22 cellular contexts compared by ENCODE assay signal in the genomic region with DNA sequence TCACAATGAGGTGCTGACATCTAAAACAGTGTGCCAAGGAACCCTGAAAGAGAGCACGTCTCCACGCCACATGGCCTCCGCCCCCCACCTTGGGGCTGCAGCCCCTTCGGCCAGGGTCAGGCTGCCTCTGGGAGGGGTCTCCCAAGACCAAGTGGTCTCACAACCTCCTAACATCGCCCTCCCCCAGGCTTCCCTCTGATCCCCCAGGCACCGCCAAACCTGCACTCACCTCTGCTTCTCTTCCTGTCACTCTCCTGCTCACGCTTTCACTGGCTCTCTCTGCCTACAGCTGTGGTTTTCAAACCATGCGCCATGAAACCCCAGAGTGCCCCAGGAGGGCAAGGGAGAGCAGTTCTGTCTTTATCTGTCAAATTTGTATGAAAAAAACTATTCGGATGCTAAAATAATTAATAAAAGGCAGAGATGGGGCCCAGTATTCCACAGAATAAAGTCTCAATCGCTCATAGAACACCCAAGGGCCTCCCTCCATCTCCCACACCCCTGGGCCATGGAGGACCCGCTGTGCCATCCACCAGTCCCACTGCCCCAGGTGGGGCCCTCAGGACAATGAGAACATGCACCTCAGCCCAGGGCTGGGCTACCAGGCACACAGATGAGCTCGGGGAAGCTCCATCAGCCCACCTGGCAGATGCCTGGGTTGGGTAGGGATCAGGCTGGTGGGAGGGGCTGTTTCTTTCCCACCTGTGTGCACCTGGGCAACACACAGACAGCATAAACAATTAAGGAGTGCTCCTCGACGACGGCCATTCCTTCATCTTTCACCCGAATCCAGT. TPM values are rescaled to one million over a fixed set of nuclear protein-coding genes. Genes with fewer than 3 reads are reported as not detected.
DNase-seq lines count a peak whose midpoint lies in the region; ATAC-seq and TF ChIP-seq lines count a peak whose summit lies in the region.
"Had no signal": no experiment of that assay in that cellular context is flagged by ENCODE, and none has a peak within 500 bp of the region (broad histone marks: within the 10 kb centered on the region; RNA-seq: fewer than 3 reads in every experiment).

No MANE protein-coding gene starts in this region.

- intact Hi-C loops in left ventricle myocardium inferior (cut with micrococcal nuclease) = no loop called here
- intact Hi-C loops in right cardiac atrium (cut with DNase I) = no loop called here

- peak overlapping the region; percentile 78 for H3K27ac Mint-ChIP-seq in neural crest cell (ENCODE audit: unreplicated experiment)
- H3K27ac Mint-ChIP-seq: activated CD4-positive, alpha-beta T cell treated with anti-CD3 and anti-CD28 coated beads, Interleukin-2, amount 10 ng/mL, durations not matched to agents 7 days and 5 days had no signal

- H3K27me3 ChIP-seq in left ventricle myocardium inferior (ENCODE audit: low read depth) = no peaks in the 10 kb centered on the region
- H3K27me3 ChIP-seq in right cardiac atrium (ENCODE audit: control insufficient read depth, insufficient read depth) = no peaks in the 10 kb centered on the region

- H3K4me1 ChIP-seq in left ventricle myocardium inferior (peaks cover 96% of the 10 kb centered on the region), right cardiac atrium (ENCODE audit: control insufficient read depth, insufficient read depth, low read length) (peaks cover 20% of the 10 kb centered on the region)

- H3K27ac ChIP-seq in left ventricle myocardium inferior (replicated peaks) = peak overlapping the region; percentile 78
- no peak overlapping the region for H3K27ac ChIP-seq in right cardiac atrium (ENCODE audit: low read length)
- H3K27ac ChIP-seq: C4-2B had no signal

- no peaks in the 10 kb centered on the region for H3K9me3 Mint-ChIP-seq in neural crest cell
- H3K9me3 Mint-ChIP-seq: activated CD4-positive, alpha-beta T cell treated with anti-CD3 and anti-CD28 coated beads, Interleukin-2, amount 10 ng/mL, durations not matched to agents 7 days and 5 days; naive B cell had no signal

- no peaks in the 10 kb centered on the region for H3K36me3 ChIP-seq in left ventricle myocardium inferior

- no peaks in the 10 kb centered on the region for H3K9me3 ChIP-seq in left ventricle myocardium inferior (replicated peaks)
- H3K9me3 ChIP-seq in right cardiac atrium (ENCODE audit: control insufficient read depth, low read length) = no peaks in the 10 kb centered on the region

- CTCF ChIA-PET in HEK293T (lab: Yijun Ruan, JAX) = no interaction called here

- 87% methylated on average over 16 of the region's 16 CpGs for WGBS in right cardiac atrium

- H3K36me3 Mint-ChIP-seq in neural crest cell (ENCODE audit: low read depth) = peaks cover 3% of the 10 kb centered on the region
- H3K36me3 Mint-ChIP-seq: naive B cell had no signal

- ATAC-seq in right cardiac atrium (no peak), HG03571 (IDR thresholded peaks at IDR 0.05; ENCODE audit: unreplicated experiment) (peak; percentile 62), GM19467 (IDR thresholded peaks at IDR 0.05; ENCODE audit: unreplicated experiment) (no peak)
- ATAC-seq: HepG2 had no signal

- POLR2A ChIA-PET in HEK293T (lab: Yijun Ruan, JAX) = no interaction called here

- peaks cover 34% of the 10 kb centered on the region for H3K4me1 Mint-ChIP-seq in neural crest cell

- H3K27me3 Mint-ChIP-seq in neural crest cell (ENCODE audit: low read depth) = no peaks in the 10 kb centered on the region
- H3K27me3 Mint-ChIP-seq: activated CD4-positive, alpha-beta T cell treated with anti-CD3 and anti-CD28 coated beads, Interleukin-2, amount 10 ng/mL, durations not matched to agents 7 days and 5 days had no signal

- TF ChIP-seq CTCF in left ventricle myocardium inferior (IDR thresholded peaks at IDR 0.05; ENCODE audit: borderline replicate concordance) = no peak
- TF ChIP-seq CTCF in neural crest cell (conservative IDR thresholded peaks at IDR 0.05) = no peak

- no peak overlapping the region for H3K4me3 Mint-ChIP-seq in neural crest cell
- H3K4me3 Mint-ChIP-seq: activated CD4-positive, alpha-beta T cell treated with anti-CD3 and anti-CD28 coated beads, Interleukin-2, amount 10 ng/mL, durations not matched to agents 7 days and 5 days had no signal

- H3K4me3 ChIP-seq in left ventricle myocardium inferior (no peak overlapping the region), right cardiac atrium (ENCODE audit: low read length) (no peak overlapping the region)
- H3K4me3 ChIP-seq: smooth muscle cell had no signal

- DNase-seq in left ventricle myocardium inferior (no peak), right cardiac atrium (no peak), neural crest cell (ENCODE audit: low read depth, low spot score) (no peak), NCI-H774 (lab: John Stamatoyannopoulos, UW) (no peak), LoVo (ENCODE audit: low spot score) (no peak), HEK293T (ENCODE audit: extremely low spot score) (no peak)
- DNase-seq: activated CD4-positive, alpha-beta T cell treated with anti-CD3 and anti-CD28 coated beads, Interleukin-2, amount 10 ng/mL, durations not matched to agents 7 days and 5 days; activated gamma-delta T cell; DMS153; HCEC 1CT; mammary epithelial cell; MV-4-11; naive B cell; NCI-H187; NCI-H226; NK-92 treated with Interleukin-12 subunit alpha and Interleukin-12 subunit beta, amount 100 ng/mL, for 24 hours; stimulated activated CD8-positive, alpha-beta memory T cell treated with anti-CD3 and anti-CD28 coated beads, Interleukin-4, amount 100 ng/mL, for 48 hours had no signal

TF ChIP-seq in HEK293T, 16 proteins besides CTCF, POLR2A, EP300 and RAD21:
- TF ChIP-seq FOXA1 (IDR thresholded peaks at IDR 0.05) = no peak
- TF ChIP-seq NFRKB (IDR thresholded peaks at IDR 0.05) = no peak
- TF ChIP-seq, protein P1, sequence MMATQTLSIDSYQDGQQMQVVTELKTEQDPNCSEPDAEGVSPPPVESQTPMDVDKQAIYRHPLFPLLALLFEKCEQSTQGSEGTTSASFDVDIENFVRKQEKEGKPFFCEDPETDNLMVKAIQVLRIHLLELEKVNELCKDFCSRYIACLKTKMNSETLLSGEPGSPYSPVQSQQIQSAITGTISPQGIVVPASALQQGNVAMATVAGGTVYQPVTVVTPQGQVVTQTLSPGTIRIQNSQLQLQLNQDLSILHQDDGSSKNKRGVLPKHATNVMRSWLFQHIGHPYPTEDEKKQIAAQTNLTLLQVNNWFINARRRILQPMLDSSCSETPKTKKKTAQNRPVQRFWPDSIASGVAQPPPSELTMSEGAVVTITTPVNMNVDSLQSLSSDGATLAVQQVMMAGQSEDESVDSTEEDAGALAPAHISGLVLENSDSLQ (IDR thresholded peaks at IDR 0.05) = no peak
- no peak for TF ChIP-seq FOXK2 (IDR thresholded peaks at IDR 0.05)
- TF ChIP-seq BHLHE40 (IDR thresholded peaks at IDR 0.05; ENCODE audit: borderline replicate concordance) = no peak
- TF ChIP-seq TARDBP (IDR thresholded peaks at IDR 0.05) = no peak
- TF ChIP-seq ZNF384 (IDR thresholded peaks at IDR 0.05) = no peak
- no peak for TF ChIP-seq HDGF (IDR thresholded peaks at IDR 0.05; ENCODE audit: borderline replicate concordance)
- no peak for TF ChIP-seq SP1 (IDR thresholded peaks at IDR 0.05)
- no peak for TF ChIP-seq CTBP1 (IDR thresholded peaks at IDR 0.05; ENCODE audit: borderline replicate concordance)
- no peak for TF ChIP-seq FOXM1 (IDR thresholded peaks at IDR 0.05; ENCODE audit: borderline replicate concordance)
- TF ChIP-seq L3MBTL2 (conservative IDR thresholded peaks at IDR 0.05) = no peak
- no peak for TF ChIP-seq LEF1 (IDR thresholded peaks at IDR 0.05; ENCODE audit: borderline replicate concordance)
- TF ChIP-seq ELF4 (IDR thresholded peaks at IDR 0.05) = no peak
- TF ChIP-seq ARNT (IDR thresholded peaks at IDR 0.05) = no peak

RNA-seq across cellular contexts. Expression of a gene that starts 21.5 kb away (rescaled TPM):
- 24.1 TPM for total RNA-seq in left ventricle myocardium inferior
- 10 to 100 TPM; 30.3 to 42.5 (median 36.3) TPM for total RNA-seq in right cardiac atrium
- 12.2 TPM for polyA plus RNA-seq in right cardiac atrium
- 115 and 116 TPM in 2 replicates for total RNA-seq in neural crest cell
